Comparison of ENCODE assay signal across 16 cellular contexts in genomic region chr3:9800529-9800928, GRCh38. TPM values are rescaled to one million over a fixed set of nuclear protein-coding genes. Genes with fewer than 3 reads are reported as not detected.
DNase-seq lines count a peak whose midpoint lies in the region; ATAC-seq and TF ChIP-seq lines count a peak whose summit lies in the region.
"Had no signal": no experiment of that assay in that cellular context is flagged by ENCODE, and none has a peak within 500 bp of the region (broad histone marks: within the 10 kb centered on the region; RNA-seq: fewer than 3 reads in every experiment).

No MANE protein-coding gene starts in this region.

- H3K27me3 ChIP-seq in A673 (replicated peaks; ENCODE audit: insufficient read depth, low read depth, low read length, poor library complexity) (no peaks in the 10 kb centered on the region), foreskin keratinocyte (no peaks in the 10 kb centered on the region)
- H3K27me3 ChIP-seq: heart right ventricle, pancreas had no signal

- no peak overlapping the region for H3K27ac ChIP-seq in A673 (ENCODE audit: low read depth, low read length, poor library complexity, severe bottlenecking)
- H3K27ac ChIP-seq in foreskin keratinocyte = no peak overlapping the region
- H3K27ac ChIP-seq: heart right ventricle, pancreas had no signal

- peak; percentile 47; the same call in 2 of the 3 replicates for ATAC-seq in SK-N-SH treated with all-trans-retinoic acid at 6 μM for 48 hours
- no peak for ATAC-seq in foreskin keratinocyte
- no peak for ATAC-seq in GM21825 (IDR thresholded peaks at IDR 0.05; ENCODE audit: unreplicated experiment)
- no peak for ATAC-seq in GM21515 (IDR thresholded peaks at IDR 0.05; ENCODE audit: unreplicated experiment)
- ATAC-seq: heart right ventricle had no signal

- CTCF ChIA-PET in A673 (lab: Charles Lee) = no interaction called here

- H3K9me3 ChIP-seq in A673 (ENCODE audit: low read depth, low read length, poor library complexity, severe bottlenecking) = no peaks in the 10 kb centered on the region
- H3K9me3 ChIP-seq: heart right ventricle, pancreas had no signal

- intact Hi-C loops in A673 (cut with micrococcal nuclease; ENCODE audit: unreplicated experiment) = no loop called here

- DNase-seq in A673 (ENCODE audit: low spot score) = no peak
- DNase-seq in foreskin keratinocyte = no peak
- DNase-seq in NCI-H345 (lab: John Stamatoyannopoulos, UW) = no peak
- no peak for DNase-seq in NCI-H1048 (lab: John Stamatoyannopoulos, UW)
- DNase-seq: activated CD8-positive, alpha-beta memory T cell treated with anti-CD3 and anti-CD28 coated beads for 24 hours; C1 segment of cervical spinal cord; heart right ventricle; Karpas-422; pancreas; stimulated activated CD4-positive, alpha-beta T cell treated with anti-CD3 and anti-CD28 coated beads, Interleukin-1b, Interleukin-23, amount 100 ng/mL, for 48 hours; T-helper 2 cell had no signal

- TF ChIP-seq CTCF in A673 (conservative IDR thresholded peaks at IDR 0.05; ENCODE audit: low read depth, low read length) (peak; percentile 40; the same call in 1 of the 2 replicates), GM12873 (IDR thresholded peaks at IDR 0.05; ENCODE audit: insufficient read depth, low read depth, low read length, missing control alignments) (peak; percentile 36), foreskin keratinocyte (conservative IDR thresholded peaks at IDR 0.05) (peak; percentile 41)

- H3K36me3 ChIP-seq in A673 (ENCODE audit: insufficient read depth, low read length, poor library complexity, severe bottlenecking) = peaks cover 78% of the 10 kb centered on the region

- no TSS peak for BruUV-seq in A673 (replicated peaks; lab: Mats Ljungman, UMichigan)

- H3K4me3 ChIP-seq in A673 (ENCODE audit: low read depth, low read length, poor library complexity, severe bottlenecking) = no peak overlapping the region
- H3K4me3 ChIP-seq: heart right ventricle, lung, pancreas had no signal

- H3K4me1 ChIP-seq in A673 (ENCODE audit: insufficient read depth, low read length, poor library complexity, severe bottlenecking) (no peaks in the 10 kb centered on the region), foreskin keratinocyte (no peaks in the 10 kb centered on the region)
- H3K4me1 ChIP-seq: pancreas had no signal

- POLR2A ChIA-PET in A673 (lab: Charles Lee; ENCODE audit: low non-redundant PET) = interaction anchor here (0.6 kb wide), 1 partner anchor 47 kb away, joined by 5 read pairs; no protein-coding TSS in a partner anchor

TF ChIP-seq in SK-N-SH treated with all-trans-retinoic acid at 6 μM for 48 hours, 23 proteins besides CTCF, POLR2A, EP300 and RAD21:
- TF ChIP-seq CSDC2 (CRISPR knock-in tag; IDR thresholded peaks at IDR 0.05) (no peak), CSRNP3 (CRISPR knock-in tag; IDR thresholded peaks at IDR 0.05) (no peak), ISL1 (CRISPR knock-in tag; IDR thresholded peaks at IDR 0.05) (no peak), POU6F1 (CRISPR knock-in tag; IDR thresholded peaks at IDR 0.05; ENCODE audit: borderline replicate concordance, low read depth) (no peak), TOX (CRISPR knock-in tag; IDR thresholded peaks at IDR 0.05; ENCODE audit: borderline replicate concordance) (no peak), ZNF565 (CRISPR knock-in tag; conservative IDR thresholded peaks at IDR 0.05; ENCODE audit: low read depth) (no peak), GLIS3 (CRISPR knock-in tag; IDR thresholded peaks at IDR 0.05) (no peak), ESRRG (CRISPR knock-in tag; IDR thresholded peaks at IDR 0.05) (no peak), BACH2 (CRISPR knock-in tag; IDR thresholded peaks at IDR 0.05; ENCODE audit: borderline replicate concordance) (no peak), ARNTL (CRISPR knock-in tag; IDR thresholded peaks at IDR 0.05; ENCODE audit: borderline replicate concordance, low read depth) (no peak)

RNA-seq across cellular contexts. Expression of gene ARPC4, which starts 7.6 kb away (rescaled TPM):
- total RNA-seq in A673 (2021) (128 and 152 TPM in 2 replicates), foreskin keratinocyte (140 and 146 TPM in 2 replicates)
- 165 and 174 TPM in 2 replicates for polyA plus RNA-seq in foreskin keratinocyte

RNA-seq across cellular contexts. Expression of gene TADA3, which starts 8.3 kb away (rescaled TPM):
- total RNA-seq in A673 (2021) (46.1 and 49.6 TPM in 2 replicates), foreskin keratinocyte (56.0 and 56.1 TPM in 2 replicates)
- 63.8 and 66.4 TPM in 2 replicates for polyA plus RNA-seq in foreskin keratinocyte

RNA-seq across cellular contexts. Expression of gene TTLL3, which starts 9.5 kb away (rescaled TPM):
- total RNA-seq in A673 (2021) (6.7 and 9.5 TPM in 2 replicates), foreskin keratinocyte (3.0 and 5.5 TPM in 2 replicates)
- polyA plus RNA-seq in foreskin keratinocyte = 2.0 and 4.7 TPM in 2 replicates

RNA-seq across cellular contexts. Expression of gene CAMK1, which starts 30.8 kb away (rescaled TPM):
- 26.7 and 28.0 TPM in 2 replicates for total RNA-seq in A673 (2021)
- total RNA-seq in foreskin keratinocyte = 6.6 and 9.3 TPM in 2 replicates
- polyA plus RNA-seq in foreskin keratinocyte = 8.7 and 10.7 TPM in 2 replicates

RNA-seq across cellular contexts. Expression of gene RPUSD3, which starts 43.3 kb away (rescaled TPM):
- total RNA-seq in A673 (2021) (46.9 and 67.2 TPM in 2 replicates), foreskin keratinocyte (56.4 and 62.2 TPM in 2 replicates)
- polyA plus RNA-seq in foreskin keratinocyte = 78.4 and 85.1 TPM in 2 replicates
